Comparison of ENCODE assay signal across 8 cellular contexts in the genomic region with DNA sequence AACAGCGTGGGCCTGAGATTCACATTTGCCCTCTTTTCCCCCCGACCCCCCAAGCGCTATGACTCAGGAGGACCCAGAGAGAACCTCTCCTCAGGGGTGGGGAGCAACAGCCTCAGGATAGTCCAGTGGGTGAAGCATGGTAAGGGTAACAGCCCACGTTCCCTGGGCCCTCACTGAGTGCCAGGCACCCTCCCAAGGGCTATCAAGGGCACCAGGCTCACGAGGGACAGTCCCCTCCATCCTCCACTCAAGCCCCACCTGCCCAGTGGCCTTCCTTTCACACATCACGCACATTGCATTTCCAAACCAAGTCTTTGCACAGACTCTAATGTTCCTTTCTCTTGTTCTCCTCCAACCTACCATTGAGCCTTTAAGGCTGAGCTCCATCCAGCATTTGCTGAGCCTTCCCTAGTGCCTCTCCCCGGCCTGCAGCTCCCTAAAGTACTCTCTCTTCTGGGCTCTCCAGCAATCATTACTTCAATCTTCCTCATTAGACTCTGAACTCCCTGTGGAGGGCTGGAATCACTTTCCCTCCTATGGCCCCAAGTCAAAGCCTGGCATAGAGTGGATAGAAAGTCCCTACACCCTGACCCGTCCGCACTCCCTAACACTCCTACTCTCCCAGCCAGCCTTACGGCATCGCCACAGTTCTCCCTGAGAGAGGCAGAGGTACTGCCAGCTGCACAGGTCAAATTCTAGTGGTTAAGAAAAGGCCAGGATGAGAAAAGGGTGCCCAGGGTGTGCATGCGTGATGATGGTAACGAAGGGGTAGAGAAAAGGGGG. TPM values are rescaled to one million over a fixed set of nuclear protein-coding genes. Genes with fewer than 3 reads are reported as not detected.
DNase-seq lines count a peak whose midpoint lies in the region; ATAC-seq lines count a peak whose summit lies in the region.

No MANE protein-coding gene starts in this region.

- peaks cover 0 to 18% (median 5%) of the 10 kb centered on the region in 3 donors for H3K36me3 Mint-ChIP-seq in naive thymus-derived CD8-positive, alpha-beta T cell

- no peaks in the 10 kb centered on the region for H3K9me3 Mint-ChIP-seq in naive thymus-derived CD8-positive, alpha-beta T cell

- no peaks in the 10 kb centered on the region for H3K27me3 Mint-ChIP-seq in naive thymus-derived CD8-positive, alpha-beta T cell

- H3K4me1 ChIP-seq in NT2/D1 (ENCODE audit: insufficient read depth, insufficient read length) (peaks cover 6% of the 10 kb centered on the region), duodenal mucosa (ENCODE audit: control insufficient read depth in 1 of 2, insufficient read depth in 2 of 2, low read length in 2 of 2) (peaks cover 37 to 57% of the 10 kb centered on the region in 2 donors)

- H3K4me3 ChIP-seq in NT2/D1 (ENCODE audit: insufficient read length, low read depth) (peak overlapping the region; percentile 79), duodenal mucosa (ENCODE audit: low read depth in 1 of 2, low read length in 2 of 2) (peak overlapping the region; percentile 83 to 89)

- POLR2A ChIA-PET in naive thymus-derived CD8-positive, alpha-beta T cell (lab: Charles Lee), result interaction anchor here (0.8 to 2.0 kb wide), 3 partner anchors 59 to 174 kb away, joined by 3 to 6 read pairs (median 3); a partner anchor contains a TSS

- peak overlapping the region; percentile 6 to 95 (median 74) for H3K27ac Mint-ChIP-seq in naive thymus-derived CD8-positive, alpha-beta T cell

- peaks cover 6% of the 10 kb centered on the region for H3K27me3 ChIP-seq in NT2/D1 (ENCODE audit: insufficient read depth, insufficient read length)
- no peaks in the 10 kb centered on the region for H3K27me3 ChIP-seq in duodenal mucosa (ENCODE audit: control insufficient read depth in 1 of 2, insufficient read depth in 2 of 2, low read length in 2 of 2)

- peaks cover 24 to 51% (median 44%) of the 10 kb centered on the region in 4 donors for H3K4me1 Mint-ChIP-seq in naive thymus-derived CD8-positive, alpha-beta T cell

- no peak for ATAC-seq in naive thymus-derived CD8-positive, alpha-beta T cell
- ATAC-seq in GM18907 (IDR thresholded peaks at IDR 0.05; ENCODE audit: unreplicated experiment) (no peak), HG02763 (IDR thresholded peaks at IDR 0.05; ENCODE audit: unreplicated experiment) (no peak)

- peak; percentile 30 for DNase-seq in NCI-H2107 treated with DMSO at 0.1 percent for 48 hours (lab: John Stamatoyannopoulos, UW; ENCODE audit: unreplicated experiment)
- DNase-seq in NCI-H2107 (lab: John Stamatoyannopoulos, UW), result no peak
- no peak for DNase-seq in NT2/D1 (ENCODE audit: low read depth, low spot score)
- peak in 2 of 10 donors; percentile 29 to 37 for DNase-seq in naive thymus-derived CD8-positive, alpha-beta T cell
- DNase-seq in activated CD8-positive, alpha-beta memory T cell treated with anti-CD3 and anti-CD28 coated beads, Interleukin-2, amount 50 U/mL, for 4 hours, result no peak

- H3K9me3 ChIP-seq in NT2/D1 (ENCODE audit: insufficient read depth, low read length), result no peaks in the 10 kb centered on the region
- H3K9me3 ChIP-seq in duodenal mucosa (ENCODE audit: control insufficient read depth in 1 of 2, low read length in 2 of 2), result no peaks in the 10 kb centered on the region

- peaks cover 36% of the 10 kb centered on the region for H3K36me3 ChIP-seq in NT2/D1 (ENCODE audit: insufficient read depth, insufficient read length, low read length)
- H3K36me3 ChIP-seq in duodenal mucosa (ENCODE audit: control insufficient read depth in 1 of 2, insufficient read depth in 2 of 2, low read length in 2 of 2), result peaks cover 3 to 25% of the 10 kb centered on the region in 2 donors

- peak overlapping the region; percentile 83 to 96 (median 89) for H3K4me3 Mint-ChIP-seq in naive thymus-derived CD8-positive, alpha-beta T cell

- H3K9ac ChIP-seq in NT2/D1 (ENCODE audit: insufficient read length, low read depth) (peak overlapping the region; percentile 89), duodenal mucosa (ENCODE audit: low read depth in 1 of 2, low read length in 2 of 2) (peak overlapping the region; percentile 65 to 79)

- H3K27ac ChIP-seq in duodenal mucosa (ENCODE audit: low read depth, low read length), result no peak overlapping the region

RNA-seq across cellular contexts. Expression of a gene that starts 1.0 kb away (rescaled TPM):
- 10 to 100 TPM; 24.8 to 27.7 TPM for total RNA-seq in naive thymus-derived CD8-positive, alpha-beta T cell
- 100 to 1,000 TPM in 2 of 3 donors, 10 to 100 TPM in 1; 99.3 to 116 (median 115) TPM for polyA plus RNA-seq in naive thymus-derived CD8-positive, alpha-beta T cell

RNA-seq across cellular contexts. Expression of a gene that starts 1.2 kb away (rescaled TPM):
- total RNA-seq in naive thymus-derived CD8-positive, alpha-beta T cell, result 1 to 10 TPM; 4.8 to 6.4 TPM
- 1 to 10 TPM; 3.1 to 4.3 (median 3.7) TPM for polyA plus RNA-seq in naive thymus-derived CD8-positive, alpha-beta T cell

RNA-seq across cellular contexts. Expression of a gene that starts 22.3 kb away (rescaled TPM):
- 1 to 10 TPM in 1 of 2 experiments, under 1 TPM in 1; 0.96 to 1.5 TPM for total RNA-seq in naive thymus-derived CD8-positive, alpha-beta T cell
- under 1 TPM in 1 of 3 donors, not detected in 2; 0.08 TPM for polyA plus RNA-seq in naive thymus-derived CD8-positive, alpha-beta T cell

RNA-seq across cellular contexts. Expression of a gene that starts 59.3 kb away (rescaled TPM):
- 10 to 100 TPM; 27.6 to 38.0 TPM for total RNA-seq in naive thymus-derived CD8-positive, alpha-beta T cell
- 10 to 100 TPM; 24.7 to 37.4 (median 34.7) TPM for polyA plus RNA-seq in naive thymus-derived CD8-positive, alpha-beta T cell

RNA-seq across cellular contexts. Expression of a gene that starts 59.6 kb away (rescaled TPM):
- total RNA-seq in naive thymus-derived CD8-positive, alpha-beta T cell, result 10 to 100 TPM; 37.9 to 38.9 TPM
- 10 to 100 TPM; 16.1 to 22.4 (median 21.0) TPM for polyA plus RNA-seq in naive thymus-derived CD8-positive, alpha-beta T cell
